8 cellular contexts compared by ENCODE assay signal in genomic region chr1:10074059-10074854, GRCh38. TPM values are rescaled to one million over a fixed set of nuclear protein-coding genes. Genes with fewer than 3 reads are reported as not detected.
DNase-seq lines count a peak whose midpoint lies in the region; ATAC-seq, FAIRE-seq and TF ChIP-seq lines count a peak whose summit lies in the region.

No MANE protein-coding gene starts in this region.

- H3K27me3 Mint-ChIP-seq in neural crest cell (ENCODE audit: low read depth): no peaks in the 10 kb centered on the region

- H4K20me1 ChIP-seq in DND-41 (ENCODE audit: insufficient read depth, low read length): peaks cover 3% of the 10 kb centered on the region; the same call in 1 of the 2 replicates
- no peaks in the 10 kb centered on the region for H4K20me1 ChIP-seq in endothelial cell of umbilical vein (replicated peaks; ENCODE audit: control insufficient read depth, extremely low read depth, insufficient read depth, low read length)

- no peak overlapping the region for H3K9ac ChIP-seq in DND-41 (ENCODE audit: low read depth, low read length)
- H3K9ac ChIP-seq in endothelial cell of umbilical vein (replicated peaks; ENCODE audit: extremely low read depth, insufficient read depth, low read length): no peak overlapping the region

- POLR2A ChIA-PET in endothelial cell of umbilical vein (lab: Charles Lee): no interaction called here

- TF ChIP-seq CTCF in DND-41 (IDR thresholded peaks at IDR 0.05; ENCODE audit: borderline replicate concordance, extremely low read depth, low read length, poor library complexity, severe bottlenecking): no peak
- TF ChIP-seq CTCF in endothelial cell of umbilical vein (IDR thresholded peaks at IDR 0.05; ENCODE audit: extremely low read depth in 1 of 2, insufficient read depth in 1 of 2, low read depth in 1 of 2, low read length in 2 of 2): no peak
- no peak for TF ChIP-seq CTCF in neural crest cell (conservative IDR thresholded peaks at IDR 0.05)

- DNase-seq in DND-41 (peak; percentile 23), HT1080 (ENCODE audit: low read depth) (peak; percentile 98), endothelial cell of umbilical vein (ENCODE audit: low read depth, low spot score) (peak; percentile 37), neural crest cell (ENCODE audit: low read depth, low spot score) (no peak), stromal cell of bone marrow (ENCODE audit: low read depth) (peak; percentile 96), NCI-H2029 treated with DMSO at 0.1 percent for 48 hours (lab: John Stamatoyannopoulos, UW) (no peak)
- peak; percentile 33 to 50 for DNase-seq in activated CD4-positive, alpha-beta T cell treated with anti-CD3 and anti-CD28 coated beads, Interleukin-2, amount 50 U/mL, for 24 hours (ENCODE audit: low read depth in 1 of 2, low spot score in 1 of 2)

- H3K27me3 ChIP-seq in DND-41 (ENCODE audit: insufficient read depth, low read length, poor library complexity) (no peaks in the 10 kb centered on the region), endothelial cell of umbilical vein (ENCODE audit: control insufficient read depth in 2 of 2, insufficient read depth in 2 of 2, low read length in 2 of 2) (no peaks in the 10 kb centered on the region)

- H3K4me2 ChIP-seq in DND-41 (ENCODE audit: insufficient read depth, low read length): no peak overlapping the region
- no peak overlapping the region for H3K4me2 ChIP-seq in endothelial cell of umbilical vein (ENCODE audit: insufficient read depth, low read length)

- CTCF ChIA-PET in endothelial cell of umbilical vein (lab: Charles Lee): interaction anchor here (0.8 to 1.1 kb wide), 2 partner anchors 17 to 124 kb away, joined by 3 read pairs; no protein-coding TSS in a partner anchor

- H2AFZ ChIP-seq in DND-41 (ENCODE audit: low read depth, low read length) (no peak overlapping the region), endothelial cell of umbilical vein (ENCODE audit: low read depth, low read length) (no peak overlapping the region)

- intact Hi-C loops in endothelial cell of umbilical vein (cut with micrococcal nuclease): no loop called here

- H3K79me2 ChIP-seq in DND-41 (ENCODE audit: insufficient read depth, low read length) (peaks cover 12% of the 10 kb centered on the region; the same call in 1 of the 2 replicates), endothelial cell of umbilical vein (ENCODE audit: control insufficient read depth, insufficient read depth, low read length) (peaks cover 6% of the 10 kb centered on the region)

- peaks cover 18% of the 10 kb centered on the region for H3K4me1 Mint-ChIP-seq in neural crest cell

- H3K36me3 ChIP-seq in DND-41 (ENCODE audit: insufficient read depth, low read length): peaks cover 21% of the 10 kb centered on the region; the same call in 1 of the 2 replicates
- H3K36me3 ChIP-seq in endothelial cell of umbilical vein (ENCODE audit: control insufficient read depth in 2 of 2, extremely low read depth in 1 of 2, insufficient read depth in 2 of 2, low read length in 2 of 2): no peaks in the 10 kb centered on the region

- H3K4me1 ChIP-seq in DND-41 (ENCODE audit: insufficient read depth, low read length) (peaks cover 5% of the 10 kb centered on the region; the same call in 1 of the 2 replicates), endothelial cell of umbilical vein (ENCODE audit: control insufficient read depth, extremely low read depth, insufficient read depth, low read length) (peaks cover 4% of the 10 kb centered on the region)

- H3K4me3 Mint-ChIP-seq in neural crest cell: no peak overlapping the region

- dilution Hi-C loops in endothelial cell of umbilical vein (cut with MboI; ENCODE audit: extremely low pct_ligation_motif_present, low sequenced_read_pairs): no loop called here

- peak; percentile 77 for FAIRE-seq in endothelial cell of umbilical vein (lab: Jason Lieb, UNC)

- peak; percentile 72; the same call in 2 of the 3 replicates for ATAC-seq in DND-41 (ENCODE audit: insufficient read depth, low read depth)
- no peak for ATAC-seq in GM18498 (IDR thresholded peaks at IDR 0.05; ENCODE audit: unreplicated experiment)

- H3K9me3 Mint-ChIP-seq in neural crest cell: no peaks in the 10 kb centered on the region

- no peaks in the 10 kb centered on the region for H3K9me1 ChIP-seq in endothelial cell of umbilical vein (replicated peaks; ENCODE audit: control insufficient read depth, extremely low read depth, insufficient read depth, low read length)

- no peak overlapping the region for H3K27ac ChIP-seq in DND-41 (ENCODE audit: low read length)
- no peak overlapping the region for H3K27ac ChIP-seq in endothelial cell of umbilical vein (ENCODE audit: insufficient read depth, low read depth, low read length)

- H3K9me3 ChIP-seq in DND-41 (ENCODE audit: insufficient read depth, low read length, severe bottlenecking) (no peaks in the 10 kb centered on the region), endothelial cell of umbilical vein (replicated peaks; ENCODE audit: control insufficient read depth, insufficient read depth, low read length) (no peaks in the 10 kb centered on the region)

- peaks cover 8% of the 10 kb centered on the region for H3K36me3 Mint-ChIP-seq in neural crest cell (ENCODE audit: low read depth)

- no TSS peak for BruUV-seq in endothelial cell of umbilical vein (replicated peaks; lab: Mats Ljungman, UMichigan)

- peak overlapping the region; percentile 2 for H3K27ac Mint-ChIP-seq in neural crest cell (ENCODE audit: unreplicated experiment)

- H3K4me3 ChIP-seq in DND-41 (ENCODE audit: low read depth in 1 of 2, low read length in 2 of 2): no peak overlapping the region
- no peak overlapping the region for H3K4me3 ChIP-seq in endothelial cell of umbilical vein (replicated peaks in 1 of 3; ENCODE audit: insufficient read depth in 1 of 3, low read depth in 1 of 3, low read length in 3 of 3)

- no peak for TF ChIP-seq POLR2A in endothelial cell of umbilical vein (IDR thresholded peaks at IDR 0.05; ENCODE audit: low read depth, low read length)

TF ChIP-seq in endothelial cell of umbilical vein, 7 proteins besides CTCF, POLR2A, EP300 and RAD21:
- TF ChIP-seq MAX (IDR thresholded peaks at IDR 0.05; ENCODE audit: insufficient read depth, insufficient read length) (no peak), FOS (IDR thresholded peaks at IDR 0.05; ENCODE audit: borderline replicate concordance, insufficient read depth, low read length) (peak; percentile 73), POLR2AphosphoS5 (IDR thresholded peaks at IDR 0.05; ENCODE audit: insufficient read depth, low read depth, low read length) (peak; percentile 44), EZH2 (IDR thresholded peaks at IDR 0.05; ENCODE audit: borderline replicate concordance, low read depth, low read length, severe bottlenecking) (no peak)
TF ChIP-seq in endothelial cell of umbilical vein: peak in this region for 2.

RNA-seq across cellular contexts. Expression of gene UBE4B, which starts 41.5 kb away (rescaled TPM):
- total RNA-seq in HT1080 (2014; rRNA removed; shearing (Covaris generic)): 19.3 and 20.8 TPM in 2 replicates
- polyA plus RNA-seq in HT1080 (2015; cell fraction: cytosol; rRNA removed): 24.9 and 28.7 TPM in 2 replicates
- polyA plus RNA-seq in HT1080 (2015; cell fraction: nucleus; rRNA removed): 36.3 and 43.8 TPM in 2 replicates
- 54.5 and 56.7 TPM in 2 replicates for total RNA-seq in endothelial cell of umbilical vein
- 13.3 and 17.8 TPM in 2 replicates for polyA plus RNA-seq in endothelial cell of umbilical vein
- polyA plus RNA-seq in endothelial cell of umbilical vein (2011; cell fraction: cytosol; rRNA removed): 23.1 and 24.8 TPM in 2 replicates
- polyA plus RNA-seq in endothelial cell of umbilical vein (2011; cell fraction: nucleus; rRNA removed): 48.4 and 50.7 TPM in 2 replicates
- 26.9 and 29.3 TPM in 2 replicates for polyA plus RNA-seq in endothelial cell of umbilical vein (2012)
- 39.1 and 40.9 TPM in 2 replicates for polyA minus RNA-seq in endothelial cell of umbilical vein
- polyA minus RNA-seq in endothelial cell of umbilical vein (2011; cell fraction: cytosol; rRNA and poly(A)+ RNA removed): 19.6 TPM
- polyA minus RNA-seq in endothelial cell of umbilical vein (2011; cell fraction: nucleus; rRNA and poly(A)+ RNA removed): 30.8 and 43.2 TPM in 2 replicates
- 72.8 and 74.4 TPM in 2 replicates for total RNA-seq in neural crest cell

Comparison
In these comparisons a context has a peak if more than half of its experiments do, and no peak if none do; other contexts are left out.
1. DNase-seq: peak in DND-41 (single experiment), HT1080 (single experiment), activated CD4-positive, alpha-beta T cell treated with anti-CD3 and anti-CD28 coated beads, Interleukin-2, amount 50 U/mL, for 24 hours (2 of 2), endothelial cell of umbilical vein (single experiment) and stromal cell of bone marrow (single experiment); none in neural crest cell (single experiment) and NCI-H2029 treated with DMSO at 0.1 percent for 48 hours (single experiment).